In the genomic region with DNA sequence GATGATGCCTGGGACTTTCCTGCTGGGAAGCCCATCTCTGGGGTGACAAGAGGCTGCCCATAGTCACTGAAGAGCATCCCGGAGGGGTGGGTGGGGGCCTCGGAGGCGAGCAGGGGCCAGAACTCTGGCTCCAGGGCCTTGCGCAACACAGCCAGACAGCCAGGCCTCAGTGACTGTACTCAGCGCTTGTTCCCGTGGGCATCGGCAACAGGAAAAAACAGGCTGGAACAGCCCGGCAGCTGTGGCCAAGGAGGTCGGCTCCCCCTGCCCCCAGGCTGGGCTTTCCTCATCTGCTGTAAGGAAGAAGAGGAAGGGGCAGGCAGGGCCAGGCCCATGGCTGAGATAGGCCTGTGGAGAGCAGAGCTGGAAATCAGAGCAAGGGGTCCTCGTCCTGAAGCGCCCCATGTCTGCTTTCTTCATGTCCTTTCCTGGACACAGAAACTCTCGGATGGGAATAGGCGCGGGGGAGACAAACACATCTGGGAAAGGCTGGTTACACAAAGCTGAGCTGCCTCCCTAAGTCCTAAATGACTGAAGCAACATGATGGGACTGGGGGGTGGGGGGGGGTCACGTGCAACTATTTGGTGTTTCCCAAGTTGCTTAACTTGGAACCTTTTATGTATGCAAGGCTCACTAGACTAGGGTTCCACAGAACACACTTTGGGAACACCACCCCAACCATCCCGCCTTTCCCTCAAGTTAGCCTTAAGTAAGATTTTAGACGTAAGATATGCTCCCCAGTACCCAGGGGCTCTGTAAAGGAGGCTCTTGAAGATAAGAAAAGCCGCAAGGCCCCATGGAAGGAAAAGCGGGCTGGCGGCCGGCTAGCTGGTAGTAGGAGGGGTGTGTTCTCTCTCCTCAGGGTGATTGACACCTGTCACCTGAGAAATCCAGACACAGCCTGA, we compare ENCODE assay signal across 11 cellular contexts. TPM values are rescaled to one million over a fixed set of nuclear protein-coding genes. Genes with fewer than 3 reads are reported as not detected.
DNase-seq lines count a peak whose midpoint lies in the region; ATAC-seq and TF ChIP-seq lines count a peak whose summit lies in the region.
"Had no signal": no experiment of that assay in that cellular context is flagged by ENCODE, and none has a peak within 500 bp of the region (broad histone marks: within the 10 kb centered on the region; RNA-seq: fewer than 3 reads in every experiment).

No MANE protein-coding gene starts in this region.

- TF ChIP-seq CTCF in AG10803 (conservative IDR thresholded peaks at IDR 0.05; ENCODE audit: low read length) (no peak), ascending aorta (IDR thresholded peaks at IDR 0.05) (no peak), cardiac muscle cell (IDR thresholded peaks at IDR 0.05; ENCODE audit: low read depth, low read length) (no peak), parathyroid adenoma (IDR thresholded peaks at IDR 0.05) (no peak), GM13976 (IDR thresholded peaks at IDR 0.05; ENCODE audit: borderline replicate concordance, control extremely low read depth, extremely low read depth, insufficient read depth, missing control alignments) (no peak)

- no peak overlapping the region for H2AFZ ChIP-seq in parathyroid adenoma

- in situ Hi-C loops in GM13976 (cut with MboI; ENCODE audit: low sequenced_read_pairs, unreplicated experiment): no loop called here

- H3K27ac ChIP-seq in ascending aorta (peak overlapping the region; percentile 94 to 96), cardiac muscle cell (peak overlapping the region; percentile 99), parathyroid adenoma (peak overlapping the region; percentile 39)
- H3K27ac ChIP-seq: SK-N-MC had no signal

- no peaks in the 10 kb centered on the region for H3K9me3 ChIP-seq in ascending aorta
- H3K9me3 ChIP-seq in cardiac muscle cell (ENCODE audit: low read depth): no peaks in the 10 kb centered on the region
- H3K9me3 ChIP-seq in parathyroid adenoma (ENCODE audit: control insufficient read depth, low read length): no peaks in the 10 kb centered on the region

- H3K79me2 ChIP-seq in parathyroid adenoma: no peaks in the 10 kb centered on the region

- H3K27me3 ChIP-seq in ascending aorta (no peaks in the 10 kb centered on the region), cardiac muscle cell (no peaks in the 10 kb centered on the region), parathyroid adenoma (ENCODE audit: control insufficient read depth, insufficient read depth, low read length) (no peaks in the 10 kb centered on the region)

- no peak overlapping the region for H3K4me2 ChIP-seq in parathyroid adenoma (ENCODE audit: low read length)

- H3K9ac ChIP-seq in parathyroid adenoma: no peak overlapping the region

- DNase-seq in AG10803 (ENCODE audit: low read depth) (peak; percentile 80), ascending aorta (ENCODE audit: low spot score in 2 of 2) (peak; percentile 63 to 95), cardiac muscle cell (ENCODE audit: low read depth in 1 of 2, low spot score in 1 of 2) (peak in 1 of 2 donors; percentile 90), GM13976 (ENCODE audit: low spot score) (no peak), C1 segment of cervical spinal cord (lab: John Stamatoyannopoulos, UW) (no peak)
- no peak for DNase-seq in activated CD4-positive, alpha-beta T cell treated with anti-CD3 and anti-CD28 coated beads, Interleukin-2, amount 50 U/mL, for 48 hours
- DNase-seq: mesendoderm, NCI-H2029 treated with DMSO at 0.1 percent for 48 hours had no signal

- H3K36me3 ChIP-seq in ascending aorta (peaks cover 0 to 2% of the 10 kb centered on the region in 2 donors), cardiac muscle cell (no peaks in the 10 kb centered on the region), parathyroid adenoma (ENCODE audit: control insufficient read depth, insufficient read depth, low read length) (no peaks in the 10 kb centered on the region)

- ATAC-seq in GM21447 (IDR thresholded peaks at IDR 0.05; ENCODE audit: unreplicated experiment): no peak

- H3K4me3 ChIP-seq in AG10803 (ENCODE audit: low read length): no peak overlapping the region
- no peak overlapping the region for H3K4me3 ChIP-seq in ascending aorta
- no peak overlapping the region for H3K4me3 ChIP-seq in cardiac muscle cell
- no peak overlapping the region for H3K4me3 ChIP-seq in parathyroid adenoma (ENCODE audit: low read depth, low read length)
- H3K4me3 ChIP-seq: SK-N-MC had no signal

- H3K4me1 ChIP-seq in ascending aorta (peaks cover 71 to 100% of the 10 kb centered on the region in 2 donors), cardiac muscle cell (ENCODE audit: low read depth) (peaks cover 60% of the 10 kb centered on the region), parathyroid adenoma (no peaks in the 10 kb centered on the region)

- intact Hi-C loops in ascending aorta (cut with DNase I): loop anchor here (2.0 to 10.0 kb wide), 2 partner anchors 32 to 1658 kb away; no protein-coding TSS in a partner anchor

RNA-seq across cellular contexts. Expression of a gene that starts 30.7 kb away (rescaled TPM):
- total RNA-seq in ascending aorta (1,294 TPM), cardiac muscle cell (112 and 193 TPM in 2 replicates)
- 62.3 and 96.2 TPM in 2 replicates for polyA plus RNA-seq in cardiac muscle cell

Comparison
In these comparisons a context has a peak if more than half of its experiments do, and no peak if none do; other contexts are left out.
1. DNase-seq: peak in AG10803 (single experiment) and ascending aorta (2 of 2); none in activated CD4-positive, alpha-beta T cell treated with anti-CD3 and anti-CD28 coated beads, Interleukin-2, amount 50 U/mL, for 48 hours (0 of 2), GM13976 (single experiment) and C1 segment of cervical spinal cord (0 of 14).
2. H3K27ac ChIP-seq: peak in every context shown above with its lines; median percentile 99 in cardiac muscle cell; 95 in ascending aorta; 39 in parathyroid adenoma.